Comparison of ENCODE assay signal across 2 cellular contexts in the genomic region with DNA sequence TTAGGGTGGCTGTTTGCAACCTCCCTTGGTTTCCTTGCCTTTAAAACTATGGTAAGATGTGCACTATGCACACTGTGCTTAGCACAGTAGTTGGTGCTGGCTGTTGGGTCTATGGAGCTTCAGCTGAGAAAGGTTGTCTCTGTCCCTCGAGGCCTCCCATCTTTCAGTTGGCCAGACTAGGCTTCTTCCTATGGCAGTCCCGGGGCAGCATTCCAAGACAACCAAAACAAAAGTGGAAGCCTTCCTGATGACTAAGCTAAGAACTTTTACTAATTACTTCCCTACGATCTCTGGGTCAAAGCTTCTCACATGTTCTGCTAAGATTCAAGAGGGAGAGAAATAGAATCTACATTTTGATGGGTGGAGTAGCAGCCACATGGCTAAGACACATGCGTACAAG.
TF ChIP-seq lines count a peak whose summit lies in the region.

No MANE protein-coding gene starts in this region.

TF ChIP-seq in IMR-90, 13 proteins besides CTCF, POLR2A, EP300 and RAD21:
- TF ChIP-seq SMC3 (IDR thresholded peaks at IDR 0.05; ENCODE audit: low read depth, low read length), result no peak
- no peak for TF ChIP-seq RCOR1 (IDR thresholded peaks at IDR 0.05; ENCODE audit: insufficient replicate concordance, low read length)
- TF ChIP-seq, protein P1, sequence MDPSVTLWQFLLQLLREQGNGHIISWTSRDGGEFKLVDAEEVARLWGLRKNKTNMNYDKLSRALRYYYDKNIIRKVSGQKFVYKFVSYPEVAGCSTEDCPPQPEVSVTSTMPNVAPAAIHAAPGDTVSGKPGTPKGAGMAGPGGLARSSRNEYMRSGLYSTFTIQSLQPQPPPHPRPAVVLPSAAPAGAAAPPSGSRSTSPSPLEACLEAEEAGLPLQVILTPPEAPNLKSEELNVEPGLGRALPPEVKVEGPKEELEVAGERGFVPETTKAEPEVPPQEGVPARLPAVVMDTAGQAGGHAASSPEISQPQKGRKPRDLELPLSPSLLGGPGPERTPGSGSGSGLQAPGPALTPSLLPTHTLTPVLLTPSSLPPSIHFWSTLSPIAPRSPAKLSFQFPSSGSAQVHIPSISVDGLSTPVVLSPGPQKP (IDR thresholded peaks at IDR 0.05; ENCODE audit: borderline replicate concordance, low read depth, low read length), result no peak
- TF ChIP-seq MAZ (IDR thresholded peaks at IDR 0.05; ENCODE audit: borderline replicate concordance, low read depth, low read length), result no peak
- TF ChIP-seq, protein P2, sequence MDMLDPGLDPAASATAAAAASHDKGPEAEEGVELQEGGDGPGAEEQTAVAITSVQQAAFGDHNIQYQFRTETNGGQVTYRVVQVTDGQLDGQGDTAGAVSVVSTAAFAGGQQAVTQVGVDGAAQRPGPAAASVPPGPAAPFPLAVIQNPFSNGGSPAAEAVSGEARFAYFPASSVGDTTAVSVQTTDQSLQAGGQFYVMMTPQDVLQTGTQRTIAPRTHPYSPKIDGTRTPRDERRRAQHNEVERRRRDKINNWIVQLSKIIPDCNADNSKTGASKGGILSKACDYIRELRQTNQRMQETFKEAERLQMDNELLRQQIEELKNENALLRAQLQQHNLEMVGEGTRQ (IDR thresholded peaks at IDR 0.05; ENCODE audit: low read depth, low read length), result no peak
- TF ChIP-seq RFX5 (IDR thresholded peaks at IDR 0.05; ENCODE audit: low read depth, low read length), result no peak
- TF ChIP-seq CEBPB (IDR thresholded peaks at IDR 0.05; ENCODE audit: low read depth, low read length), result no peak
- TF ChIP-seq CHD1 (IDR thresholded peaks at IDR 0.05; ENCODE audit: low read depth, low read length), result no peak
- TF ChIP-seq BHLHE40 (IDR thresholded peaks at IDR 0.05; ENCODE audit: low read depth, low read length), result no peak
- no peak for TF ChIP-seq FOS (IDR thresholded peaks at IDR 0.05; ENCODE audit: low read depth, low read length)
- TF ChIP-seq MAFK (IDR thresholded peaks at IDR 0.05; ENCODE audit: low read depth, low read length), result no peak
- no peak for TF ChIP-seq NFE2L2 (IDR thresholded peaks at IDR 0.05; ENCODE audit: low read depth, low read length)
- no peak for TF ChIP-seq MXI1 (IDR thresholded peaks at IDR 0.05; ENCODE audit: borderline replicate concordance, low read depth, low read length)

TF ChIP-seq in endothelial cell of umbilical vein, 7 proteins besides CTCF, POLR2A, EP300 and RAD21:
- TF ChIP-seq FOS (IDR thresholded peaks at IDR 0.05; ENCODE audit: borderline replicate concordance, insufficient read depth, low read length) (no peak), POLR2AphosphoS5 (IDR thresholded peaks at IDR 0.05; ENCODE audit: insufficient read depth, low read depth, low read length) (no peak), MYC (IDR thresholded peaks at IDR 0.05; ENCODE audit: low read depth, low read length) (no peak), EZH2 (IDR thresholded peaks at IDR 0.05; ENCODE audit: borderline replicate concordance, low read depth, low read length, severe bottlenecking) (no peak), GATA2 (IDR thresholded peaks at IDR 0.05; ENCODE audit: insufficient read depth, insufficient read length, low read depth, low read length) (no peak), JUN (IDR thresholded peaks at IDR 0.05; ENCODE audit: borderline replicate concordance, insufficient read depth, insufficient read length, low read depth) (no peak)
- TF ChIP-seq, protein P3, sequence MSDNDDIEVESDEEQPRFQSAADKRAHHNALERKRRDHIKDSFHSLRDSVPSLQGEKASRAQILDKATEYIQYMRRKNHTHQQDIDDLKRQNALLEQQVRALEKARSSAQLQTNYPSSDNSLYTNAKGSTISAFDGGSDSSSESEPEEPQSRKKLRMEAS (IDR thresholded peaks at IDR 0.05; ENCODE audit: insufficient read depth, insufficient read length), result no peak
